Comparison of ENCODE assay signal across 1 cellular context in genomic region chr3:172036541-172037215, GRCh38.
TF ChIP-seq lines count a peak whose summit lies in the region.

No MANE protein-coding gene starts in this region.

TF ChIP-seq in GM12878, 131 proteins besides CTCF, POLR2A, EP300 and RAD21:
- TF ChIP-seq ZBTB4 (CRISPR knock-in tag; IDR thresholded peaks at IDR 0.05) (no peak), MTA2 (IDR thresholded peaks at IDR 0.05; ENCODE audit: low read depth) (0 out of 2 replicates have a peak, but pooled peaks have one; percentile 1), ZNF24 (IDR thresholded peaks at IDR 0.05) (peak; percentile 93)
- TF ChIP-seq, protein P1, sequence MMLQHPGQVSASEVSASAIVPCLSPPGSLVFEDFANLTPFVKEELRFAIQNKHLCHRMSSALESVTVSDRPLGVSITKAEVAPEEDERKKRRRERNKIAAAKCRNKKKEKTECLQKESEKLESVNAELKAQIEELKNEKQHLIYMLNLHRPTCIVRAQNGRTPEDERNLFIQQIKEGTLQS (IDR thresholded peaks at IDR 0.05; ENCODE audit: borderline replicate concordance, extremely low read depth, low read depth, low read length) = no peak
TF ChIP-seq in GM12878: peak in this region for 2.
